8 cellular contexts compared by ENCODE assay signal in the genomic region with DNA sequence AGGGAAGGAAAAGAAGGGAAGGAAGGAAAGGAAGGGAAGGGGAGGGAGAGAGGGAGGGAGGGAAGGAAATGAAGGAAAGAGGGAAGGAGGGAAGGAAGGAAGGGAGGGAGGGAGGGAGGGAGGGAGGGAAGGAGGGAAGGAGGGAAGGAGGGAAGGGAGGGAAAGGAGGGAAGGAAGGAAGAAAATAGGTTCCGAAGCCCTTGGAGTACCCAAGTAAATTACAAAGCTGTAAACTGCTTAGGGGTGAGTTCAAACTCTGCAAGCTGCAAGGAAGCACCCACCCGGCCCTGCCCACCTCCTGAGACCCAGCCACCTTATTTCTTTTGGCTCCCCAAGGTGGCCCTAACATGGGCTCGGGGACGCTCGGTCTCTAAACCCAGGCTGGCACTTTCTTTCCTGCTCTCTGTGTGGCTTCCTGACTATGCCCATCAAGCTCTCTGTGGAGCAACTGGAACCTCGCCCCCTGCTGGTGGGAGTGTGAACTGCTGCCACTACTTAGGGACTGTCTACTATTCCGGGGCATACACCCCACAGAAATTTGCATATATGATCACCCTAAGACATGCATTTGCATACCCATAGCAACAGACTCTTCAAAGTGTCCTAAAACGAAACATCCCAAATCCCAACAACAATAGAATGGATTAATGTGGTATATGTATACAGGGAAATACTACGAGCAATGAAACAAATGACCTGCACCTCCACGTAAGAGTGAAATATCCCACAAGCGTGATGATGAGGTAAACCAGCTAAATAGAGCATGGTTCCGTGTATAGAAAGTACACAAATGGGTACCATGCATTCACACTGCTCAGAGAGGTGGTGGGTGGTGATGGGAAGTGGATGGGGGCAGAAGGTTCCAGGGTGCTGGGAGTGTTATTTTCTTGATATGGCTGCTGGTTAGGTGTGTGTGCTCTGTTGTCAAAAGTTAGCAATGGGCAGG.
A peak's percentile ranks its signal among the peaks of the same experiment; 100 is the strongest.
DNase-seq lines count a peak whose midpoint lies in the region; ATAC-seq and TF ChIP-seq lines count a peak whose summit lies in the region.

No MANE protein-coding gene starts in this region.

- no peaks in the 10 kb centered on the region for H3K9me3 ChIP-seq in testis

- no peak for DNase-seq in AG10803 (ENCODE audit: low read depth)
- peak in 1 of 2 donors; percentile 25 for DNase-seq in cardiac fibroblast (ENCODE audit: low read depth in 2 of 2)
- peak; percentile 13 to 80 (median 56) for DNase-seq in naive thymus-derived CD8-positive, alpha-beta T cell
- DNase-seq in testis: peak; percentile 65
- DNase-seq in NCI-H2107 treated with DMSO at 0.1 percent for 48 hours (lab: John Stamatoyannopoulos, UW; ENCODE audit: unreplicated experiment): no peak

- intact Hi-C loops in testis (cut with DNase I; ENCODE audit: low total_unique reads): no loop called here

- H3K4me1 ChIP-seq in testis: no peaks in the 10 kb centered on the region

- peak; percentile 83 for ATAC-seq in GM18907 (IDR thresholded peaks at IDR 0.05; ENCODE audit: unreplicated experiment)
- ATAC-seq in HG03520 (IDR thresholded peaks at IDR 0.05; ENCODE audit: unreplicated experiment): peak; percentile 95
- ATAC-seq in naive thymus-derived CD8-positive, alpha-beta T cell: peak; percentile 57 to 66

- H3K9me3 Mint-ChIP-seq in naive thymus-derived CD8-positive, alpha-beta T cell: no peaks in the 10 kb centered on the region

- 81 to 89% methylated on average over 6 to 11 of the region's 12 CpGs for WGBS in testis, 2 donors

- peak overlapping the region in 3 of 10 donors; percentile 56 to 66 (median 63) for H3K27ac Mint-ChIP-seq in naive thymus-derived CD8-positive, alpha-beta T cell

- no peak overlapping the region for H3K4me3 ChIP-seq in AG10803 (ENCODE audit: low read length)
- H3K4me3 ChIP-seq in WI38 (ENCODE audit: low read depth, low read length): no peak overlapping the region
- no peak overlapping the region for H3K4me3 ChIP-seq in cardiac fibroblast (replicated peaks in 1 of 2; ENCODE audit: low read depth in 2 of 2, low read length in 2 of 2)
- H3K4me3 ChIP-seq in testis: no peak overlapping the region

- POLR2A ChIA-PET in naive thymus-derived CD8-positive, alpha-beta T cell (lab: Charles Lee): no interaction called here

- no peaks in the 10 kb centered on the region for H3K27me3 ChIP-seq in testis

- H3K36me3 Mint-ChIP-seq in naive thymus-derived CD8-positive, alpha-beta T cell: no peaks in the 10 kb centered on the region

- H3K27me3 Mint-ChIP-seq in naive thymus-derived CD8-positive, alpha-beta T cell: no peaks in the 10 kb centered on the region

- TF ChIP-seq CTCF in AG10803 (conservative IDR thresholded peaks at IDR 0.05; ENCODE audit: low read length): peak; percentile 42
- TF ChIP-seq CTCF in WI38 (IDR thresholded peaks at IDR 0.05; ENCODE audit: low read depth, low read length): peak; percentile 68
- peak; percentile 67 for TF ChIP-seq CTCF in cardiac fibroblast (IDR thresholded peaks at IDR 0.05; ENCODE audit: low read depth, low read length)
- TF ChIP-seq CTCF in testis (IDR thresholded peaks at IDR 0.05): peak in 2 of 3 experiments; percentile 30 to 62

- peaks cover 7 to 19% (median 11%) of the 10 kb centered on the region in 4 donors for H3K4me1 Mint-ChIP-seq in naive thymus-derived CD8-positive, alpha-beta T cell

- H3K36me3 ChIP-seq in testis (ENCODE audit: low read depth, missing control alignments): no peaks in the 10 kb centered on the region

- no peak overlapping the region for H3K27ac ChIP-seq in testis

- H3K4me3 Mint-ChIP-seq in naive thymus-derived CD8-positive, alpha-beta T cell: peak overlapping the region in 1 of 10 donors; percentile 60

- no peak for TF ChIP-seq POLR2A in testis (IDR thresholded peaks at IDR 0.05)

Comparison
In these comparisons a context has a peak if more than half of its experiments do, and no peak if none do; other contexts are left out.
1. DNase-seq: peak in naive thymus-derived CD8-positive, alpha-beta T cell (10 of 10) and testis (single experiment); none in AG10803 (single experiment) and NCI-H2107 treated with DMSO at 0.1 percent for 48 hours (single experiment).
2. Peak in every context shown above with its lines, with median percentiles within 50 percentile points of each other: CTCF ChIP-seq and ATAC-seq.